17 cellular contexts compared by ENCODE assay signal in genomic region chr6:95572098-95572497, GRCh38. TPM values are rescaled to one million over a fixed set of nuclear protein-coding genes. Genes with fewer than 3 reads are reported as not detected.
A peak's percentile ranks its signal among the peaks of the same experiment; 100 is the strongest.
DNase-seq lines count a peak whose midpoint lies in the region; ATAC-seq and TF ChIP-seq lines count a peak whose summit lies in the region.
"Had no signal": no experiment of that assay in that cellular context is flagged by ENCODE, and none has a peak within 500 bp of the region (broad histone marks: within the 10 kb centered on the region; RNA-seq: fewer than 3 reads in every experiment).

No MANE protein-coding gene starts in this region.

- CTCF ChIA-PET in RWPE1 (lab: Yijun Ruan, JAX), result no interaction called here

- peak; percentile 9 for DNase-seq in CD1c-positive myeloid dendritic cell (ENCODE audit: extremely low spot score)
- peak; percentile 30 to 46 for DNase-seq in HL-60 (ENCODE audit: low read depth in 1 of 2, low spot score in 1 of 2)
- peak; percentile 4 for DNase-seq in RWPE1 (ENCODE audit: low spot score)
- DNase-seq in epithelial cell of prostate (ENCODE audit: low read depth, low spot score), result peak; percentile 3
- no peak for DNase-seq in left ventricle myocardium inferior
- no peak for DNase-seq in activated CD4-positive, alpha-beta T cell treated with anti-CD3 and anti-CD28 coated beads, Interleukin-2, amount 50 U/mL, for 1 hour
- no peak for DNase-seq in dedifferentiated amniotic fluid mesenchymal stem cell (ENCODE audit: extremely low spot score)
- DNase-seq: activated CD4-positive, alpha-beta T cell treated with anti-CD3 and anti-CD28 coated beads, Interleukin-2, amount 50 U/mL, for 48 hours; amygdala; colonic mucosa; esophagus squamous epithelium; NCI-H1092 treated with DMSO at 0.1 percent for 48 hours; NCI-H226; posterior cingulate gyrus; spleen; T-helper 17 cell had no signal

- H3K36me3 ChIP-seq in left ventricle myocardium inferior, result no peaks in the 10 kb centered on the region
- H3K36me3 ChIP-seq: colonic mucosa, esophagus squamous epithelium, spleen had no signal

- H3K9me3 ChIP-seq in left ventricle myocardium inferior (replicated peaks), result no peaks in the 10 kb centered on the region
- H3K9me3 ChIP-seq: colonic mucosa, esophagus squamous epithelium, spleen had no signal

- no peak for ATAC-seq in GM18498 (IDR thresholded peaks at IDR 0.05; ENCODE audit: unreplicated experiment)
- ATAC-seq: T-helper 17 cell had no signal

- H3K27me3 ChIP-seq in HL-60 (ENCODE audit: insufficient read depth, poor library complexity, severe bottlenecking), result no peaks in the 10 kb centered on the region
- H3K27me3 ChIP-seq in left ventricle myocardium inferior (ENCODE audit: low read depth), result no peaks in the 10 kb centered on the region
- H3K27me3 ChIP-seq: colonic mucosa, esophagus squamous epithelium, spleen had no signal

- intact Hi-C loops in left ventricle myocardium inferior (cut with micrococcal nuclease), result no loop called here

- no peak overlapping the region for H3K4me3 ChIP-seq in HL-60 (replicated peaks; ENCODE audit: insufficient read depth, low read length)
- H3K4me3 ChIP-seq in left ventricle myocardium inferior, result no peak overlapping the region
- H3K4me3 ChIP-seq: colonic mucosa, esophagus squamous epithelium, spleen had no signal

- peaks cover 23% of the 10 kb centered on the region for H3K4me1 ChIP-seq in left ventricle myocardium inferior
- H3K4me1 ChIP-seq: colonic mucosa had no signal

- H3K27ac ChIP-seq in HL-60 (replicated peaks), result no peak overlapping the region
- H3K27ac ChIP-seq in RWPE1, result no peak overlapping the region
- peak overlapping the region; percentile 29 for H3K27ac ChIP-seq in epithelial cell of prostate
- no peak overlapping the region for H3K27ac ChIP-seq in left ventricle myocardium inferior (replicated peaks)
- H3K27ac ChIP-seq: colonic mucosa, esophagus squamous epithelium, spleen had no signal

- POLR2A ChIA-PET in RWPE1 (lab: Yijun Ruan, JAX; ENCODE audit: low non-redundant PET), result no interaction called here

- no peak for TF ChIP-seq CTCF in HL-60 (IDR thresholded peaks at IDR 0.05; ENCODE audit: insufficient read depth, low read length)
- no peak for TF ChIP-seq CTCF in RWPE1 (conservative IDR thresholded peaks at IDR 0.05; ENCODE audit: low read depth)
- TF ChIP-seq CTCF in left ventricle myocardium inferior (IDR thresholded peaks at IDR 0.05; ENCODE audit: borderline replicate concordance), result no peak

RNA-seq across cellular contexts. Expression of gene MANEA, which starts 5.2 kb away (rescaled TPM):
- 5.4 TPM for total RNA-seq in left ventricle myocardium inferior

Comparison
In these comparisons a context has a peak if more than half of its experiments do, and no peak if none do; other contexts are left out.
1. DNase-seq: peak in CD1c-positive myeloid dendritic cell (single experiment), HL-60 (2 of 2), RWPE1 (single experiment) and epithelial cell of prostate (single experiment); none in left ventricle myocardium inferior (single experiment), activated CD4-positive, alpha-beta T cell treated with anti-CD3 and anti-CD28 coated beads, Interleukin-2, amount 50 U/mL, for 1 hour (single experiment) and dedifferentiated amniotic fluid mesenchymal stem cell (single experiment).